In genomic region chr9:4238522-4238921, GRCh38 we compare ENCODE assay signal across 11 cellular contexts.
DNase-seq lines count a peak whose midpoint lies in the region; ATAC-seq and TF ChIP-seq lines count a peak whose summit lies in the region.
"Had no signal": no experiment of that assay in that cellular context is flagged by ENCODE, and none has a peak within 500 bp of the region (broad histone marks: within the 10 kb centered on the region; RNA-seq: fewer than 3 reads in every experiment).

No MANE protein-coding gene starts in this region.

- POLR2A ChIA-PET in Caco-2 (lab: Charles Lee): no interaction called here

- no TSS peak for BruUV-seq in Caco-2 (replicated peaks; lab: Mats Ljungman, UMichigan)

- H3K4me2 ChIP-seq in neural progenitor cell: peak overlapping the region; percentile 62

- H3K27me3 ChIP-seq in Caco-2 (replicated peaks; ENCODE audit: control insufficient read depth, insufficient read depth, low read length) (no peaks in the 10 kb centered on the region), HUES64 (ENCODE audit: insufficient read depth, low read length) (no peaks in the 10 kb centered on the region), neural progenitor cell (no peaks in the 10 kb centered on the region)

- H3K27me3 Mint-ChIP-seq in Caco-2 (ENCODE audit: insufficient read depth, unreplicated experiment) (no peaks in the 10 kb centered on the region), neural progenitor cell (ENCODE audit: insufficient read depth, low read depth) (no peaks in the 10 kb centered on the region)

- ATAC-seq in GM21576 (IDR thresholded peaks at IDR 0.05; ENCODE audit: unreplicated experiment) (no peak), HG02759 (IDR thresholded peaks at IDR 0.05; ENCODE audit: unreplicated experiment) (no peak)

- WGBS in HUES64: 56% methylated on average over 4 of the region's 4 CpGs

- CTCF ChIA-PET in Caco-2 (lab: Charles Lee): no interaction called here

- DNase-seq in Caco-2 (no peak), choroid plexus epithelial cell (ENCODE audit: low read depth) (peak; percentile 47), neural progenitor cell (ENCODE audit: low spot score) (no peak), cortex of kidney (lab: John Stamatoyannopoulos, UW) (no peak), Kasumi-1 (lab: John Stamatoyannopoulos, UW) (no peak)
- DNase-seq: GF-D8, NCI-H526 treated with DMSO at 0.1 percent for 48 hours had no signal

- no peak overlapping the region for H3K4me3 Mint-ChIP-seq in Caco-2 (ENCODE audit: unreplicated experiment)
- H3K4me3 Mint-ChIP-seq in neural progenitor cell: peak overlapping the region; percentile 66

- H3K4me1 Mint-ChIP-seq in Caco-2 (ENCODE audit: low read depth, unreplicated experiment) (peaks cover 19% of the 10 kb centered on the region), neural progenitor cell (peaks cover 31% of the 10 kb centered on the region)

- H3K9me3 ChIP-seq in Caco-2 (no peaks in the 10 kb centered on the region), HUES64 (ENCODE audit: insufficient read depth, low read depth, low read length) (0 out of 2 replicates have a peak, but pooled peaks cover 4% of the 10 kb centered on the region), neural progenitor cell (ENCODE audit: low read depth) (no peaks in the 10 kb centered on the region)

- TF ChIP-seq CTCF in Caco-2 (IDR thresholded peaks at IDR 0.05; ENCODE audit: insufficient read depth in 1 of 2, low read depth in 1 of 2, low read length in 1 of 2, severe bottlenecking in 1 of 2, unreplicated experiment in 1 of 2): no peak
- no peak for TF ChIP-seq CTCF in choroid plexus epithelial cell (conservative IDR thresholded peaks at IDR 0.05; ENCODE audit: low read depth, low read length)
- no peak for TF ChIP-seq CTCF in neural progenitor cell (IDR thresholded peaks at IDR 0.05)

- peaks cover 83% of the 10 kb centered on the region for H3K79me2 ChIP-seq in neural progenitor cell (ENCODE audit: low read depth)

- H3K27ac ChIP-seq in HUES64 (ENCODE audit: low read depth, low read length) (peak overlapping the region; percentile 54; the same call in 1 of the 2 replicates), neural progenitor cell (peak overlapping the region; percentile 79)
- H3K27ac ChIP-seq: VCaP had no signal

- H3K4me3 ChIP-seq in Caco-2 (ENCODE audit: low read depth, low read length) (no peak overlapping the region), HUES64 (ENCODE audit: low read length) (no peak overlapping the region), choroid plexus epithelial cell (ENCODE audit: low read depth, low read length) (no peak overlapping the region), neural progenitor cell (peak overlapping the region; percentile 5)

- no peak overlapping the region for H2AFZ ChIP-seq in neural progenitor cell (replicated peaks)

- H3K27ac Mint-ChIP-seq in Caco-2 (ENCODE audit: unreplicated experiment): peak overlapping the region; percentile 62
- no peak overlapping the region for H3K27ac Mint-ChIP-seq in neural progenitor cell

- H3K4me1 ChIP-seq in Caco-2 (peaks cover 11% of the 10 kb centered on the region), HUES64 (ENCODE audit: insufficient read depth, low read length) (peaks cover 26% of the 10 kb centered on the region), neural progenitor cell (peaks cover 37% of the 10 kb centered on the region)

- peaks cover 25% of the 10 kb centered on the region for H3F3A ChIP-seq in neural progenitor cell (ENCODE audit: low read depth)

- intact Hi-C loops in Caco-2 (cut with micrococcal nuclease; ENCODE audit: unreplicated experiment): no loop called here

- H3K9me3 Mint-ChIP-seq in Caco-2 (ENCODE audit: unreplicated experiment): no peaks in the 10 kb centered on the region
- H3K9me3 Mint-ChIP-seq in neural progenitor cell: peaks cover 20% of the 10 kb centered on the region

- no peaks in the 10 kb centered on the region for H3K36me3 ChIP-seq in Caco-2 (ENCODE audit: control insufficient read depth, insufficient read depth, low read length)
- H3K36me3 ChIP-seq in HUES64 (ENCODE audit: insufficient read depth, low read length): no peaks in the 10 kb centered on the region
- H3K36me3 ChIP-seq in neural progenitor cell: no peaks in the 10 kb centered on the region

- H3K9ac ChIP-seq in HUES64 (ENCODE audit: low read depth, low read length) (no peak overlapping the region), neural progenitor cell (no peak overlapping the region)

- no peaks in the 10 kb centered on the region for H4K20me1 ChIP-seq in neural progenitor cell (ENCODE audit: low read depth)

- H3K36me3 Mint-ChIP-seq in Caco-2 (ENCODE audit: insufficient read depth, unreplicated experiment) (no peaks in the 10 kb centered on the region), neural progenitor cell (peaks cover 45% of the 10 kb centered on the region)
